20 cellular contexts compared by ENCODE assay signal in the genomic region with DNA sequence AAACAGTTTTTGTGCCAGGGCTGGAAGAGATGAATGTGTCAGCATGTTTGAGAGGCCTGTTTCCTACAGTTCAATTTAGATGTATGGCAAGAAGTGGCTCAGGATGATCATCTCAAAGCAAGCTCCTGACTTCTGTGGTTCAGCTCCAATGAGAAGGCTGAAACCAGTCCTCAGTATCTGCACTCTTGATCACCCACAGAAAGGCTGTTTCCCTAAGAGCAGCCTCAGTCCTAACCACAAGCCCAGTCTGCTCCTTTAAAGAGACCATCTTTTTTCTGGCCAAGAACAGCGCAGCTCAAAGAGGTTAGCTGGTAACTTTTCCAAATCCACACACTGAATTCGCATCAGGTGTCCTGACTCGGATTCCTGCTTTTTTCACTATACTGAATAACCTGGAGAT. TPM values are rescaled to one million over a fixed set of nuclear protein-coding genes. Genes with fewer than 3 reads are reported as not detected.
DNase-seq lines count a peak whose midpoint lies in the region; ATAC-seq and TF ChIP-seq lines count a peak whose summit lies in the region.
"Had no signal": no experiment of that assay in that cellular context is flagged by ENCODE, and none has a peak within 500 bp of the region (broad histone marks: within the 10 kb centered on the region; RNA-seq: fewer than 3 reads in every experiment).

No MANE protein-coding gene starts in this region.

- H3K27ac ChIP-seq in caudate nucleus (ENCODE audit: low read depth, low read length) (peak overlapping the region; percentile 36), sigmoid colon (peak overlapping the region; percentile 43 to 79 (median 59))
- H3K27ac ChIP-seq: left ventricle myocardium inferior, RWPE1 had no signal

- POLR2A ChIA-PET in Caco-2 (lab: Charles Lee), result no interaction called here

- H3K27me3 ChIP-seq in sigmoid colon, result no peaks in the 10 kb centered on the region
- no peaks in the 10 kb centered on the region for H3K27me3 ChIP-seq in Caco-2 (replicated peaks; ENCODE audit: control insufficient read depth, insufficient read depth, low read length)
- H3K27me3 ChIP-seq: esophagus squamous epithelium, stomach had no signal

- peaks cover 0 to 4% (median 0%) of the 10 kb centered on the region in 4 donors for H3K9me3 ChIP-seq in sigmoid colon
- H3K9me3 ChIP-seq in Caco-2, result no peaks in the 10 kb centered on the region

- H3K4me1 Mint-ChIP-seq in Caco-2 (ENCODE audit: low read depth, unreplicated experiment), result no peaks in the 10 kb centered on the region
- H3K4me1 Mint-ChIP-seq: activated naive CD4-positive, alpha-beta T cell treated with anti-CD3 and anti-CD28 coated beads, Interleukin-2, amount 10 ng/mL, durations not matched to agents 7 days and 5 days had no signal

- peak overlapping the region in 1 of 4 donors; percentile 30 for H3K4me3 ChIP-seq in sigmoid colon
- no peak overlapping the region for H3K4me3 ChIP-seq in Caco-2 (ENCODE audit: low read depth, low read length)
- H3K4me3 ChIP-seq: esophagus squamous epithelium, left ventricle myocardium inferior, stomach had no signal

- intact Hi-C loops in sigmoid colon (cut with DNase I) (no loop called here), Caco-2 (cut with micrococcal nuclease; ENCODE audit: unreplicated experiment) (no loop called here)

- no peak overlapping the region for H3K4me3 Mint-ChIP-seq in Caco-2 (ENCODE audit: unreplicated experiment)
- H3K4me3 Mint-ChIP-seq: activated CD4-positive, alpha-beta memory T cell treated with anti-CD3 and anti-CD28 coated beads for 36 hours; activated naive CD4-positive, alpha-beta T cell treated with anti-CD3 and anti-CD28 coated beads, Interleukin-2, amount 10 ng/mL, durations not matched to agents 7 days and 5 days; activated T-cell treated with anti-CD3 and anti-CD28 coated beads, Interleukin-2, amount 50 U/mL, for 24 hours had no signal

- peaks cover 0 to 30% (median 0%) of the 10 kb centered on the region in 4 donors for H3K36me3 ChIP-seq in sigmoid colon
- no peaks in the 10 kb centered on the region for H3K36me3 ChIP-seq in Caco-2 (ENCODE audit: control insufficient read depth, insufficient read depth, low read length)

- H3K4me1 ChIP-seq in sigmoid colon, result peaks cover 0 to 46% (median 26%) of the 10 kb centered on the region in 4 donors
- no peaks in the 10 kb centered on the region for H3K4me1 ChIP-seq in Caco-2

- H3K27me3 Mint-ChIP-seq in Caco-2 (ENCODE audit: insufficient read depth, unreplicated experiment), result no peaks in the 10 kb centered on the region

- no peak for TF ChIP-seq EP300 in sigmoid colon (IDR thresholded peaks at IDR 0.05)

- CTCF ChIA-PET in Caco-2 (lab: Charles Lee), result no interaction called here

- H3K9me3 Mint-ChIP-seq in Caco-2 (ENCODE audit: unreplicated experiment), result no peaks in the 10 kb centered on the region
- H3K9me3 Mint-ChIP-seq: activated naive CD4-positive, alpha-beta T cell treated with anti-CD3 and anti-CD28 coated beads, Interleukin-2, amount 10 ng/mL, durations not matched to agents 7 days and 5 days had no signal

- H3K27ac Mint-ChIP-seq in Caco-2 (ENCODE audit: unreplicated experiment), result no peak overlapping the region
- H3K27ac Mint-ChIP-seq: activated CD4-positive, alpha-beta memory T cell treated with anti-CD3 and anti-CD28 coated beads for 36 hours; activated naive CD4-positive, alpha-beta T cell treated with anti-CD3 and anti-CD28 coated beads, Interleukin-2, amount 10 ng/mL, durations not matched to agents 7 days and 5 days; activated T-cell treated with anti-CD3 and anti-CD28 coated beads, Interleukin-2, amount 50 U/mL, for 24 hours had no signal

- peaks cover 31% of the 10 kb centered on the region for H3K36me3 Mint-ChIP-seq in Caco-2 (ENCODE audit: insufficient read depth, unreplicated experiment)

- no peak for TF ChIP-seq POLR2A in sigmoid colon (IDR thresholded peaks at IDR 0.05)

- WGBS in sigmoid colon, 2 donors, result 67 to 88% methylated on average over 3 of the region's 3 CpGs

- no TSS peak for BruUV-seq in Caco-2 (replicated peaks; lab: Mats Ljungman, UMichigan)

- ATAC-seq in GM21619 (IDR thresholded peaks at IDR 0.05; ENCODE audit: unreplicated experiment) (peak; percentile 46), HG03097 (IDR thresholded peaks at IDR 0.05; ENCODE audit: low FRiP score, unreplicated experiment) (no peak)
- ATAC-seq: sciatic nerve had no signal

- DNase-seq in KG1 (lab: John Stamatoyannopoulos, UW), result peak; percentile 41
- DNase-seq in caudate nucleus (lab: John Stamatoyannopoulos, UW), result peak in 1 of 61 donors; percentile 5
- DNase-seq in sigmoid colon, result no peak
- DNase-seq in NCI-H446 (lab: John Stamatoyannopoulos, UW), result no peak
- DNase-seq in Caco-2, result no peak
- DNase-seq: activated CD4-positive, alpha-beta memory T cell treated with anti-CD3 and anti-CD28 coated beads for 36 hours; activated naive CD4-positive, alpha-beta T cell treated with anti-CD3 and anti-CD28 coated beads, Interleukin-2, amount 10 ng/mL, durations not matched to agents 7 days and 5 days; activated T-cell treated with anti-CD3 and anti-CD28 coated beads, Interleukin-2, amount 50 U/mL, for 24 hours; AML-193; Calu3; esophagus squamous epithelium; left ventricle myocardium inferior; NCI-H187 treated with DMSO at 0.1 percent for 48 hours; NCI-H446 treated with DMSO at 0.1 percent for 48 hours; stimulated activated CD4-positive, alpha-beta T cell treated with anti-CD3 and anti-CD28 coated beads, Interleukin-1b, Interleukin-23, amount 100 ng/mL, for 48 hours; stomach had no signal

- TF ChIP-seq CTCF in sigmoid colon (IDR thresholded peaks at IDR 0.05), result no peak
- no peak for TF ChIP-seq CTCF in Caco-2 (IDR thresholded peaks at IDR 0.05; ENCODE audit: insufficient read depth in 1 of 2, low read depth in 1 of 2, low read length in 1 of 2, severe bottlenecking in 1 of 2, unreplicated experiment in 1 of 2)

RNA-seq across cellular contexts. Expression of gene CSRP2, which starts 19.2 kb away (rescaled TPM):
- 10 to 100 TPM; 12.3 to 46.2 (median 16.5) TPM for total RNA-seq in sigmoid colon
- 10 to 100 TPM in 1 of 3 donors, 1 to 10 TPM in 2; 3.2 to 25.2 (median 5.4) TPM for polyA plus RNA-seq in sigmoid colon
- 22.2 and 27.9 TPM in 2 replicates for total RNA-seq in Caco-2 (2022)
